Comparison of ENCODE assay signal across 2 cellular contexts in genomic region chr2:55609931-55610578, GRCh38.
TF ChIP-seq lines count a peak whose summit lies in the region.

No MANE protein-coding gene starts in this region.

TF ChIP-seq in K562, 482 proteins besides CTCF, POLR2A, EP300 and RAD21:
- TF ChIP-seq NR2C1 (IDR thresholded peaks at IDR 0.05) (0 out of 2 replicates have a peak, but pooled peaks have one; percentile 8), NR2C1 (tag; IDR thresholded peaks at IDR 0.05) (no peak), POLR3A (IDR thresholded peaks at IDR 0.05; ENCODE audit: borderline replicate concordance, extremely low read depth, insufficient read depth, insufficient read length) (no peak), ZFX (CRISPR knock-in tag; IDR thresholded peaks at IDR 0.05) (0 out of 2 replicates have a peak, but pooled peaks have one; percentile 17)

TF ChIP-seq in SK-N-SH, 30 proteins besides CTCF, POLR2A, EP300 and RAD21:
- TF ChIP-seq JUND (IDR thresholded peaks at IDR 0.05) = no peak
- no peak for TF ChIP-seq ZBTB33 (IDR thresholded peaks at IDR 0.05; ENCODE audit: borderline replicate concordance, low read depth)
- TF ChIP-seq EZH2phosphoT487 (IDR thresholded peaks at IDR 0.05; ENCODE audit: borderline replicate concordance, low read depth) = no peak
- no peak for TF ChIP-seq TAF1 (IDR thresholded peaks at IDR 0.05; ENCODE audit: borderline replicate concordance, low read depth, low read length)
- no peak for TF ChIP-seq MAX (IDR thresholded peaks at IDR 0.05; ENCODE audit: low read depth)
- TF ChIP-seq ELF1 (IDR thresholded peaks at IDR 0.05) = no peak
- no peak for TF ChIP-seq NRF1 (IDR thresholded peaks at IDR 0.05; ENCODE audit: low read depth, low read length)
- no peak for TF ChIP-seq RXRA (IDR thresholded peaks at IDR 0.05; ENCODE audit: borderline replicate concordance, low read depth)
